ENCODE assay signal across 14 cellular contexts in genomic region chr20:37711987-37712961, GRCh38. TPM values are rescaled to one million over a fixed set of nuclear protein-coding genes. Genes with fewer than 3 reads are reported as not detected.
A peak's percentile ranks its signal among the peaks of the same experiment; 100 is the strongest.
DNase-seq lines count a peak whose midpoint lies in the region; ATAC-seq, FAIRE-seq and TF ChIP-seq lines count a peak whose summit lies in the region.
"Had no signal": no experiment of that assay in that cellular context is flagged by ENCODE, and none has a peak within 500 bp of the region (broad histone marks: within the 10 kb centered on the region; RNA-seq: fewer than 3 reads in every experiment).

No MANE protein-coding gene starts in this region.

- H3K9me3 Mint-ChIP-seq in activated naive CD8-positive, alpha-beta T cell treated with anti-CD3 and anti-CD28 coated beads, Interleukin-2, amount 50 U/mL, for 24 hours: no peaks in the 10 kb centered on the region
- H3K9me3 Mint-ChIP-seq: activated CD4-positive, alpha-beta memory T cell treated with anti-CD3 and anti-CD28 coated beads, Interleukin-2, amount 10 ng/mL, durations not matched to agents 7 days and 5 days; naive B cell had no signal

- intact Hi-C loops in testis (cut with DNase I; ENCODE audit: low total_unique reads): no loop called here
- intact Hi-C loops in kidney (cut with DNase I): no loop called here

- H3K27ac ChIP-seq in testis (peak overlapping the region; percentile 27 to 46), kidney (ENCODE audit: low read depth in 2 of 2, low read length in 2 of 2) (no peak overlapping the region)
- H3K27ac ChIP-seq: 22Rv1, transverse colon had no signal

- no peak overlapping the region for H3K9ac ChIP-seq in kidney (ENCODE audit: low read length in 2 of 2)

- 53 to 64% methylated on average over 9 of the region's 9 CpGs for WGBS in testis, 2 donors

- no peak for TF ChIP-seq POLR2A in testis (IDR thresholded peaks at IDR 0.05)

- no peaks in the 10 kb centered on the region for H3K27me3 Mint-ChIP-seq in activated naive CD8-positive, alpha-beta T cell treated with anti-CD3 and anti-CD28 coated beads, Interleukin-2, amount 50 U/mL, for 24 hours
- H3K27me3 Mint-ChIP-seq: activated CD4-positive, alpha-beta memory T cell treated with anti-CD3 and anti-CD28 coated beads, Interleukin-2, amount 10 ng/mL, durations not matched to agents 7 days and 5 days; naive B cell had no signal

- TF ChIP-seq CTCF in testis (IDR thresholded peaks at IDR 0.05): no peak
- no peak for TF ChIP-seq CTCF in kidney (IDR thresholded peaks at IDR 0.05; ENCODE audit: borderline replicate concordance, extremely low read depth, insufficient read depth)

- H3K36me3 ChIP-seq in testis (ENCODE audit: low read depth, missing control alignments): peaks cover 5% of the 10 kb centered on the region
- H3K36me3 ChIP-seq in kidney (ENCODE audit: control insufficient read depth in 1 of 2, insufficient read depth in 2 of 2, low read length in 2 of 2): no peaks in the 10 kb centered on the region
- H3K36me3 ChIP-seq: transverse colon had no signal

- ATAC-seq in left lobe of liver: peak; percentile 80
- ATAC-seq in activated naive CD8-positive, alpha-beta T cell treated with anti-CD3 and anti-CD28 coated beads, Interleukin-2, amount 50 U/mL, for 24 hours: no peak

- H3K27me3 ChIP-seq in testis: no peaks in the 10 kb centered on the region
- H3K27me3 ChIP-seq: transverse colon had no signal

- no peaks in the 10 kb centered on the region for H3K9me3 ChIP-seq in testis
- no peaks in the 10 kb centered on the region for H3K9me3 ChIP-seq in kidney (ENCODE audit: control insufficient read depth in 1 of 2, low read length in 2 of 2)
- H3K9me3 ChIP-seq: transverse colon had no signal

- no peak overlapping the region for H3K27ac Mint-ChIP-seq in activated naive CD8-positive, alpha-beta T cell treated with anti-CD3 and anti-CD28 coated beads, Interleukin-2, amount 50 U/mL, for 24 hours
- H3K27ac Mint-ChIP-seq: activated CD4-positive, alpha-beta memory T cell treated with anti-CD3 and anti-CD28 coated beads, Interleukin-2, amount 10 ng/mL, durations not matched to agents 7 days and 5 days had no signal

- peaks cover 18% of the 10 kb centered on the region for H3K4me1 Mint-ChIP-seq in activated naive CD8-positive, alpha-beta T cell treated with anti-CD3 and anti-CD28 coated beads, Interleukin-2, amount 50 U/mL, for 24 hours
- H3K4me1 Mint-ChIP-seq: activated CD4-positive, alpha-beta memory T cell treated with anti-CD3 and anti-CD28 coated beads, Interleukin-2, amount 10 ng/mL, durations not matched to agents 7 days and 5 days had no signal

- peak; percentile 48 for DNase-seq in DMS 273 (lab: John Stamatoyannopoulos, UW; ENCODE audit: unreplicated experiment)
- DNase-seq in DMS 273 treated with DMSO at 0.1 percent for 48 hours (lab: John Stamatoyannopoulos, UW): no peak
- DNase-seq in cerebellar cortex (ENCODE audit: low spot score): peak; percentile 61
- peak; percentile 58 for DNase-seq in left lobe of liver (ENCODE audit: low spot score)
- peak; percentile 58 for DNase-seq in testis
- DNase-seq in kidney: no peak
- no peak for DNase-seq in activated naive CD8-positive, alpha-beta T cell treated with anti-CD3 and anti-CD28 coated beads, Interleukin-2, amount 50 U/mL, for 24 hours
- no peak for DNase-seq in DMS53 (lab: John Stamatoyannopoulos, UW)
- DNase-seq: activated CD4-positive, alpha-beta memory T cell treated with anti-CD3 and anti-CD28 coated beads, Interleukin-2, amount 10 ng/mL, durations not matched to agents 7 days and 5 days; activated naive CD4-positive, alpha-beta T cell treated with Interleukin-2 at 50 U/mL for 16 hours; naive B cell; transverse colon had no signal

- FAIRE-seq in kidney (lab: Jason Lieb, UNC): no peak

- H3K4me3 Mint-ChIP-seq in activated naive CD8-positive, alpha-beta T cell treated with anti-CD3 and anti-CD28 coated beads, Interleukin-2, amount 50 U/mL, for 24 hours: no peak overlapping the region
- H3K4me3 Mint-ChIP-seq: activated CD4-positive, alpha-beta memory T cell treated with anti-CD3 and anti-CD28 coated beads, Interleukin-2, amount 10 ng/mL, durations not matched to agents 7 days and 5 days had no signal

- peaks cover 17% of the 10 kb centered on the region for H3K36me3 Mint-ChIP-seq in activated naive CD8-positive, alpha-beta T cell treated with anti-CD3 and anti-CD28 coated beads, Interleukin-2, amount 50 U/mL, for 24 hours (ENCODE audit: low read depth)

- peaks cover 35% of the 10 kb centered on the region for H3K4me1 ChIP-seq in testis
- peaks cover 0 to 3% of the 10 kb centered on the region in 2 donors for H3K4me1 ChIP-seq in kidney (ENCODE audit: control insufficient read depth in 1 of 2, insufficient read depth in 1 of 2, low read depth in 1 of 2, low read length in 2 of 2)

- H3K4me3 ChIP-seq in testis: no peak overlapping the region
- no peak overlapping the region for H3K4me3 ChIP-seq in kidney (ENCODE audit: low read length in 2 of 2)
- H3K4me3 ChIP-seq: skin epidermis, transverse colon had no signal

RNA-seq across cellular contexts. Expression of gene CTNNBL1, which starts 18.4 kb away (rescaled TPM):
- total RNA-seq in left lobe of liver: 41.4 TPM
- total RNA-seq in testis: 10 to 100 TPM; 50.4 to 61.0 TPM
- polyA plus RNA-seq in testis (ENCODE audit: insufficient read depth, low read depth, low replicate concordance): 119 TPM
- 40.9 TPM for total RNA-seq in kidney
- 70.9 TPM for polyA plus RNA-seq in kidney (ENCODE audit: insufficient read depth, low read depth, low replicate concordance)

Comparison
In these comparisons a context has a peak if more than half of its experiments do, and no peak if none do; other contexts are left out.
1. DNase-seq: peak in DMS 273 (single experiment), cerebellar cortex (single experiment), left lobe of liver (single experiment) and testis (single experiment); none in DMS 273 treated with DMSO at 0.1 percent for 48 hours (single experiment), kidney (single experiment), activated naive CD8-positive, alpha-beta T cell treated with anti-CD3 and anti-CD28 coated beads, Interleukin-2, amount 50 U/mL, for 24 hours (single experiment) and DMS53 (single experiment).
2. H3K27ac ChIP-seq: peak in testis (2 of 2); none in kidney (0 of 2).